Comparison of ENCODE assay signal across 15 cellular contexts in the genomic region with DNA sequence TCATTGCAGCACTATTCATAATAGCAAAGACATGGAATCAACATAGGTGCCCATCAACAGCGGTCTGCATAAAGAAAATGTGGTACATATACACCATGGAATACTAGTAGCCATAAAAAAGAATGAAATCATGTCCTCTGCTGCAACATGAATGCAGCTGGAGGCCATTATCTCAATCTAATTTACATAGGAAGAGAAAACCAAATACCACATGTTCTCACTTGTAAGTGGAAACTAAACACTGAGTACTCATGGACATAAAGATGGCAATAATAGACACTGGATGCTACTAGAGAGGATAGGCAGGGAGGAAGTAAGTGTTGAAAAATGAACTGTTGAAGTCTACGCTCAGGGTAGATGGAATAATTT.
DNase-seq lines count a peak whose midpoint lies in the region; ATAC-seq and TF ChIP-seq lines count a peak whose summit lies in the region.
"Had no signal": no experiment of that assay in that cellular context is flagged by ENCODE, and none has a peak within 500 bp of the region (broad histone marks: within the 10 kb centered on the region; RNA-seq: fewer than 3 reads in every experiment).

No MANE protein-coding gene starts in this region.

- DNase-seq in HFFc6 (no peak), NCI-H748 treated with DMSO at 0.1 percent for 48 hours (lab: John Stamatoyannopoulos, UW) (peak; percentile 35), mammary epithelial cell (no peak), osteocyte (ENCODE audit: extremely low spot score, unreplicated experiment) (no peak), left lobe of liver (ENCODE audit: low spot score) (no peak), uterus (no peak)
- DNase-seq in activated CD8-positive, alpha-beta T cell treated with anti-CD3 and anti-CD28 coated beads, Interleukin-2, amount 10 ng/mL, durations not matched to agents 7 days and 5 days, result no peak
- DNase-seq: activated CD4-positive, alpha-beta T cell treated with anti-CD3 and anti-CD28 coated beads, Interleukin-2, amount 50 U/mL, for 4 hours; activated naive CD8-positive, alpha-beta T cell treated with anti-CD3 and anti-CD28 coated beads for 36 hours; activated T-cell treated with anti-CD3 and anti-CD28 coated beads, Interleukin-2, amount 50 U/mL, for 48 hours; DND-41; natural killer cell; NCI-H187 treated with DMSO at 0.1 percent for 48 hours had no signal

- peak overlapping the region; percentile 82 for H3K27ac ChIP-seq in mammary epithelial cell (ENCODE audit: insufficient read depth, low read depth, low read length)
- H3K27ac ChIP-seq in uterus, result no peak overlapping the region

- H3K27me3 ChIP-seq in mammary epithelial cell (ENCODE audit: insufficient read depth, low read length), result no peaks in the 10 kb centered on the region
- no peaks in the 10 kb centered on the region for H3K27me3 ChIP-seq in uterus
- H3K27me3 ChIP-seq: BLaER1 treated with 17β-estradiol and CSF1 and Interleukin-3, amounts not matched to agents 10 nM and 100 nM had no signal

- no TSS peak for BruUV-seq in mammary epithelial cell (replicated peaks; lab: Mats Ljungman, UMichigan)

- TF ChIP-seq POLR2A in uterus (IDR thresholded peaks at IDR 0.05), result no peak

- H3K27me3 Mint-ChIP-seq in HFFc6 (ENCODE audit: insufficient read depth) (no peaks in the 10 kb centered on the region), osteocyte (ENCODE audit: unreplicated experiment) (no peaks in the 10 kb centered on the region)
- H3K27me3 Mint-ChIP-seq in activated CD8-positive, alpha-beta T cell treated with anti-CD3 and anti-CD28 coated beads, Interleukin-2, amount 10 ng/mL, durations not matched to agents 7 days and 5 days (ENCODE audit: low read depth), result no peaks in the 10 kb centered on the region
- H3K27me3 Mint-ChIP-seq: activated naive CD8-positive, alpha-beta T cell treated with anti-CD3 and anti-CD28 coated beads for 36 hours had no signal

- H3K4me3 ChIP-seq in mammary epithelial cell (replicated peaks in 1 of 3; ENCODE audit: insufficient read depth in 1 of 3, low read depth in 2 of 3, low read length in 3 of 3) (no peak overlapping the region), uterus (no peak overlapping the region)
- H3K4me3 ChIP-seq: BLaER1 treated with 17β-estradiol and CSF1 and Interleukin-3, amounts not matched to agents 10 nM and 100 nM had no signal

- CTCF ChIA-PET in mammary epithelial cell (lab: Charles Lee; ENCODE audit: low non-redundant PET), result no interaction called here
- CTCF ChIA-PET in activated CD8-positive, alpha-beta T cell treated with anti-CD3 and anti-CD28 coated beads, Interleukin-2, amount 10 ng/mL, durations not matched to agents 7 days and 5 days (lab: Charles Lee), result no interaction called here

- peaks cover 54% of the 10 kb centered on the region for H3K4me1 Mint-ChIP-seq in HFFc6 (ENCODE audit: low read depth)
- H3K4me1 Mint-ChIP-seq in osteocyte (ENCODE audit: unreplicated experiment), result peaks cover 34% of the 10 kb centered on the region
- no peaks in the 10 kb centered on the region for H3K4me1 Mint-ChIP-seq in activated CD8-positive, alpha-beta T cell treated with anti-CD3 and anti-CD28 coated beads, Interleukin-2, amount 10 ng/mL, durations not matched to agents 7 days and 5 days (ENCODE audit: low read depth)
- H3K4me1 Mint-ChIP-seq: activated naive CD8-positive, alpha-beta T cell treated with anti-CD3 and anti-CD28 coated beads for 36 hours; natural killer cell had no signal

- TF ChIP-seq CTCF in HFFc6 (IDR thresholded peaks at IDR 0.05) (no peak), mammary epithelial cell (conservative IDR thresholded peaks at IDR 0.05 in 1 of 2, IDR thresholded peaks at IDR 0.05 in 1 of 2; ENCODE audit: extremely low read depth in 1 of 2, insufficient read depth in 1 of 2, low read depth in 1 of 2, low read length in 2 of 2) (no peak), osteocyte (IDR thresholded peaks at IDR 0.05) (peak; percentile 2), uterus (IDR thresholded peaks at IDR 0.05) (no peak)

- WGBS in mammary epithelial cell (ENCODE audit: low coverage, missing lambda C conversion rate), result 22% methylated on average over 2 of the region's 2 CpGs

- dilution Hi-C loops in mammary epithelial cell (cut with HindIII; ENCODE audit: low sequenced_read_pairs), result no loop called here

- H3K9ac ChIP-seq in mammary epithelial cell (ENCODE audit: insufficient read depth, low read length), result no peak overlapping the region

- H3K36me3 ChIP-seq in mammary epithelial cell (ENCODE audit: insufficient read depth, low read length) (no peaks in the 10 kb centered on the region), uterus (no peaks in the 10 kb centered on the region)
- H3K36me3 ChIP-seq: BLaER1 treated with 17β-estradiol and CSF1 and Interleukin-3, amounts not matched to agents 10 nM and 100 nM had no signal

- H3K9me3 ChIP-seq in mammary epithelial cell (replicated peaks; ENCODE audit: insufficient read depth, low read length) (peaks cover 3% of the 10 kb centered on the region), uterus (no peaks in the 10 kb centered on the region)

- intact Hi-C loops in mammary epithelial cell (cut with micrococcal nuclease), result loop anchor here (5.0 kb wide), 1 partner anchor 70 kb away; no protein-coding TSS in a partner anchor
- intact Hi-C loops in uterus (cut with DNase I; ENCODE audit: low total_unique reads), result no loop called here

- peak overlapping the region; percentile 71 for H3K4me2 ChIP-seq in mammary epithelial cell (ENCODE audit: insufficient read depth, low read depth, low read length)

- H3K27ac Mint-ChIP-seq in HFFc6, result peak overlapping the region; percentile 82
- peak overlapping the region; percentile 77 for H3K27ac Mint-ChIP-seq in osteocyte (ENCODE audit: unreplicated experiment)
- H3K27ac Mint-ChIP-seq in activated CD8-positive, alpha-beta T cell treated with anti-CD3 and anti-CD28 coated beads, Interleukin-2, amount 10 ng/mL, durations not matched to agents 7 days and 5 days, result no peak overlapping the region
- H3K27ac Mint-ChIP-seq: activated naive CD8-positive, alpha-beta T cell treated with anti-CD3 and anti-CD28 coated beads for 36 hours; natural killer cell had no signal

- POLR2A ChIA-PET in activated CD8-positive, alpha-beta T cell treated with anti-CD3 and anti-CD28 coated beads, Interleukin-2, amount 10 ng/mL, durations not matched to agents 7 days and 5 days (lab: Charles Lee), result no interaction called here

- H3K9me3 Mint-ChIP-seq in HFFc6, result peaks cover 13% of the 10 kb centered on the region
- peaks cover 15% of the 10 kb centered on the region for H3K9me3 Mint-ChIP-seq in osteocyte (ENCODE audit: unreplicated experiment)
- peaks cover 7% of the 10 kb centered on the region for H3K9me3 Mint-ChIP-seq in activated CD8-positive, alpha-beta T cell treated with anti-CD3 and anti-CD28 coated beads, Interleukin-2, amount 10 ng/mL, durations not matched to agents 7 days and 5 days (ENCODE audit: insufficient read depth)

- in situ Hi-C loops in mammary epithelial cell (cut with MboI; ENCODE audit: low sequenced_read_pairs in 2 of 2), result no loop called here

- H3K36me3 Mint-ChIP-seq in HFFc6 (ENCODE audit: low read depth) (peaks cover 27% of the 10 kb centered on the region), osteocyte (ENCODE audit: unreplicated experiment) (no peaks in the 10 kb centered on the region)
- no peaks in the 10 kb centered on the region for H3K36me3 Mint-ChIP-seq in activated CD8-positive, alpha-beta T cell treated with anti-CD3 and anti-CD28 coated beads, Interleukin-2, amount 10 ng/mL, durations not matched to agents 7 days and 5 days (ENCODE audit: low read depth)
- H3K36me3 Mint-ChIP-seq: activated naive CD8-positive, alpha-beta T cell treated with anti-CD3 and anti-CD28 coated beads for 36 hours; natural killer cell had no signal

- H3K4me3 Mint-ChIP-seq in HFFc6 (peak overlapping the region; percentile 64), osteocyte (ENCODE audit: unreplicated experiment) (peak overlapping the region; percentile 45)
- no peak overlapping the region for H3K4me3 Mint-ChIP-seq in activated CD8-positive, alpha-beta T cell treated with anti-CD3 and anti-CD28 coated beads, Interleukin-2, amount 10 ng/mL, durations not matched to agents 7 days and 5 days
- H3K4me3 Mint-ChIP-seq: activated naive CD8-positive, alpha-beta T cell treated with anti-CD3 and anti-CD28 coated beads for 36 hours; natural killer cell had no signal

- H2AFZ ChIP-seq in mammary epithelial cell (ENCODE audit: low read depth, low read length), result peak overlapping the region; percentile 45

- ATAC-seq in left lobe of liver (no peak), GM18909 (IDR thresholded peaks at IDR 0.05; ENCODE audit: poor library complexity, unreplicated experiment) (no peak)
- no peak for ATAC-seq in activated CD8-positive, alpha-beta T cell treated with anti-CD3 and anti-CD28 coated beads, Interleukin-2, amount 10 ng/mL, durations not matched to agents 7 days and 5 days

- H3K79me2 ChIP-seq in mammary epithelial cell (ENCODE audit: insufficient read depth, low read length), result no peaks in the 10 kb centered on the region

- H4K20me1 ChIP-seq in mammary epithelial cell (ENCODE audit: insufficient read depth, low read length), result no peaks in the 10 kb centered on the region
- H4K20me1 ChIP-seq: BLaER1 treated with 17β-estradiol and CSF1 and Interleukin-3, amounts not matched to agents 10 nM and 100 nM had no signal

- H3K4me1 ChIP-seq in mammary epithelial cell (ENCODE audit: insufficient read depth, low read length) (peaks cover 27% of the 10 kb centered on the region), uterus (no peaks in the 10 kb centered on the region)
